8 cellular contexts compared by ENCODE assay signal in genomic region chr22:41524809-41525449, GRCh38. TPM values are rescaled to one million over a fixed set of nuclear protein-coding genes. Genes with fewer than 3 reads are reported as not detected.
DNase-seq lines count a peak whose midpoint lies in the region; ATAC-seq and TF ChIP-seq lines count a peak whose summit lies in the region.

No MANE protein-coding gene starts in this region.

- H3K36me3 ChIP-seq in colonic mucosa (peaks cover 38% of the 10 kb centered on the region), skeletal muscle tissue (ENCODE audit: control insufficient read depth in 3 of 3, insufficient read depth in 3 of 3, low read length in 3 of 3) (peaks cover 64 to 77% (median 69%) of the 10 kb centered on the region in 3 donors)

- intact Hi-C loops in colonic mucosa (cut with DNase I) = no loop called here

- no peaks in the 10 kb centered on the region for H3K27me3 ChIP-seq in colonic mucosa
- no peaks in the 10 kb centered on the region for H3K27me3 ChIP-seq in skeletal muscle tissue (ENCODE audit: control insufficient read depth in 3 of 3, insufficient read depth in 3 of 3, low read length in 3 of 3)

- H3K9ac ChIP-seq in colonic mucosa (ENCODE audit: low read depth in 2 of 2, low read length in 2 of 2) = no peak overlapping the region
- H3K9ac ChIP-seq in skeletal muscle tissue (ENCODE audit: low read depth in 1 of 3, low read length in 3 of 3) = peak overlapping the region; percentile 25 to 82 (median 43)

- no peaks in the 10 kb centered on the region for H3K4me1 ChIP-seq in colonic mucosa
- peaks cover 35 to 49% (median 41%) of the 10 kb centered on the region in 3 donors for H3K4me1 ChIP-seq in skeletal muscle tissue (ENCODE audit: control insufficient read depth in 3 of 3, insufficient read depth in 3 of 3, low read length in 3 of 3)

- H3K4me3 ChIP-seq in colonic mucosa (no peak overlapping the region), skeletal muscle tissue (ENCODE audit: low read length in 3 of 3) (no peak overlapping the region)

- H3K27ac ChIP-seq in colonic mucosa (peak overlapping the region; percentile 70), skeletal muscle tissue (ENCODE audit: low read depth, low read length) (peak overlapping the region; percentile 76)

- DNase-seq in ELR (ENCODE audit: low read depth) = peak; percentile 34
- DNase-seq in activated CD4-positive, CD25-positive, alpha-beta regulatory T cell treated with anti-CD3 and anti-CD28 coated beads, Interleukin-2, amount 50 U/mL, for 72 hours = peak; percentile 42
- peak; percentile 38 for DNase-seq in colonic mucosa
- DNase-seq in erythroblast (lab: John Stamatoyannopoulos, UW) = no peak
- no peak for DNase-seq in NCI-H2107 (lab: John Stamatoyannopoulos, UW)
- no peak for DNase-seq in NCI-H2107 treated with DMSO at 0.1 percent for 48 hours (lab: John Stamatoyannopoulos, UW; ENCODE audit: unreplicated experiment)

- ATAC-seq in HG03521 (IDR thresholded peaks at IDR 0.05; ENCODE audit: unreplicated experiment) = no peak

- TF ChIP-seq POLR2A in erythroblast (IDR thresholded peaks at IDR 0.05; ENCODE audit: low read length) = no peak

- H3K9me3 ChIP-seq in colonic mucosa (no peaks in the 10 kb centered on the region), skeletal muscle tissue (ENCODE audit: control insufficient read depth in 3 of 3, low read length in 3 of 3) (no peaks in the 10 kb centered on the region)

- no peak for TF ChIP-seq CTCF in colonic mucosa (IDR thresholded peaks at IDR 0.05)

RNA-seq across cellular contexts. Expression of gene POLR3H, which starts 19.3 kb away (rescaled TPM):
- total RNA-seq in colonic mucosa = 10 to 100 TPM in 1 of 2 donors, 1 to 10 TPM in 1; 9.2 to 20.0 TPM
- total RNA-seq in skeletal muscle tissue = 12.0 TPM

RNA-seq across cellular contexts. Expression of gene CSDC2, which starts 35.9 kb away (rescaled TPM):
- total RNA-seq in colonic mucosa (1 to 10 TPM in 1 of 2 donors, under 1 TPM in 1; 0.44 to 1.4 TPM), skeletal muscle tissue (0.52 TPM)

RNA-seq across cellular contexts. Expression of gene ACO2, which starts 56.0 kb away (rescaled TPM):
- total RNA-seq in colonic mucosa = 100 to 1,000 TPM; 254 to 268 TPM
- 110 TPM for total RNA-seq in skeletal muscle tissue

RNA-seq across cellular contexts. Expression of gene PHF5A, which starts 56.4 kb away (rescaled TPM):
- total RNA-seq in colonic mucosa (10 to 100 TPM; 39.5 to 55.0 TPM), skeletal muscle tissue (43.8 TPM)

Comparison
In these comparisons a context has a peak if more than half of its experiments do, and no peak if none do; other contexts are left out.
1. DNase-seq: peak in ELR (single experiment), activated CD4-positive, CD25-positive, alpha-beta regulatory T cell treated with anti-CD3 and anti-CD28 coated beads, Interleukin-2, amount 50 U/mL, for 72 hours (single experiment) and colonic mucosa (single experiment); none in erythroblast (0 of 2), NCI-H2107 (single experiment) and NCI-H2107 treated with DMSO at 0.1 percent for 48 hours (single experiment).
2. H3K9ac ChIP-seq: peak in skeletal muscle tissue (3 of 3); none in colonic mucosa (0 of 2).